19 cellular contexts compared by ENCODE assay signal in the genomic region with DNA sequence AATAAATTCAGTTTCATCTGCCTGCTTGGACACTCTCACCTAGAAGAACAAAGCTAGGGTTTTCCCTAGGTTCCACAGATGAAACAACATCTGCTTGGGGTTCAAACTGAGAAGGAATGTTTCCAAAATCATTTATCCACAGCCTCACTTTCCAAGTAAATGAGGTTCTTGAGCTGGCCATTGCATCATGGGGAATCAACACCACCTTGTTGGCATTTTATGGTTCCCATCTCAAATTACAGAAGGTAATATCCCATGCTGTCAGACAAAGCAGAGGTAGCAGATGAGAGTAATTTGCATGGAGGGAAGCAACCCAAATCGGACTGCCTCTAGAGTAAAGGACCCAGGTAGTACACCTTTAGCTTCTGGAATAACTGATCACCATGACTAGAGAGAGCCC. TPM values are rescaled to one million over a fixed set of nuclear protein-coding genes. Genes with fewer than 3 reads are reported as not detected.
DNase-seq lines count a peak whose midpoint lies in the region; ATAC-seq and TF ChIP-seq lines count a peak whose summit lies in the region.
"Had no signal": no experiment of that assay in that cellular context is flagged by ENCODE, and none has a peak within 500 bp of the region (broad histone marks: within the 10 kb centered on the region; RNA-seq: fewer than 3 reads in every experiment).

No MANE protein-coding gene starts in this region.

- CTCF ChIA-PET in HCT116 (lab: Charles Lee): interaction anchor here (1.6 kb wide), 1 partner anchor 514 kb away, joined by 3 read pairs; no protein-coding TSS in a partner anchor

- ATAC-seq in HCT116 (peak; percentile 44; the same call in 1 of the 2 replicates), HG02970 (IDR thresholded peaks at IDR 0.05; ENCODE audit: low FRiP score, unreplicated experiment) (no peak)
- ATAC-seq: gastroesophageal sphincter had no signal

- H3K4me3 Mint-ChIP-seq in activated naive CD8-positive, alpha-beta T cell: no peak overlapping the region
- no peak overlapping the region for H3K4me3 Mint-ChIP-seq in activated naive CD8-positive, alpha-beta T cell treated with anti-CD3 and anti-CD28 coated beads for 36 hours
- H3K4me3 Mint-ChIP-seq in stimulated activated naive CD8-positive, alpha-beta T cell treated with anti-CD3 and anti-CD28 coated beads, Interleukin-15, Interleukin-2, amounts not matched to agents 100 ng/mL and 50 ng/mL, for 24 hours: no peak overlapping the region
- H3K4me3 Mint-ChIP-seq: mesothelial cell of epicardium had no signal

- H3K27me3 Mint-ChIP-seq in activated naive CD8-positive, alpha-beta T cell: no peaks in the 10 kb centered on the region
- no peaks in the 10 kb centered on the region for H3K27me3 Mint-ChIP-seq in activated naive CD8-positive, alpha-beta T cell treated with anti-CD3 and anti-CD28 coated beads for 36 hours
- no peaks in the 10 kb centered on the region for H3K27me3 Mint-ChIP-seq in stimulated activated naive CD8-positive, alpha-beta T cell treated with anti-CD3 and anti-CD28 coated beads, Interleukin-15, Interleukin-2, amounts not matched to agents 100 ng/mL and 50 ng/mL, for 24 hours

- H3K27ac ChIP-seq in HCT116 (ENCODE audit: low read depth, low read length): no peak overlapping the region
- H3K27ac ChIP-seq: gastroesophageal sphincter, thoracic aorta had no signal

- intact Hi-C loops in HCT116 (cut with micrococcal nuclease): no loop called here

- TF ChIP-seq CTCF in HCT116 (IDR thresholded peaks at IDR 0.05 in 2 of 3, conservative IDR thresholded peaks at IDR 0.05 in 1 of 3; ENCODE audit: borderline replicate concordance in 1 of 3, insufficient read depth in 1 of 3, low read depth in 2 of 3, low read length in 2 of 3): no peak

- H4K20me1 ChIP-seq in HCT116 (ENCODE audit: insufficient read depth): no peaks in the 10 kb centered on the region

- no peak overlapping the region for H3K9ac ChIP-seq in HCT116 (ENCODE audit: low read length)

- no TSS peak for BruUV-seq in HCT116 (replicated peaks; lab: Mats Ljungman, UMichigan)

- peaks cover 2% of the 10 kb centered on the region for H3K36me3 Mint-ChIP-seq in activated naive CD8-positive, alpha-beta T cell
- H3K36me3 Mint-ChIP-seq in activated naive CD8-positive, alpha-beta T cell treated with anti-CD3 and anti-CD28 coated beads for 36 hours: peaks cover 12% of the 10 kb centered on the region
- H3K36me3 Mint-ChIP-seq in stimulated activated naive CD8-positive, alpha-beta T cell treated with anti-CD3 and anti-CD28 coated beads, Interleukin-15, Interleukin-2, amounts not matched to agents 100 ng/mL and 50 ng/mL, for 24 hours (ENCODE audit: low read depth): no peaks in the 10 kb centered on the region

- H2AFZ ChIP-seq in HCT116 (ENCODE audit: low read depth, low read length, poor library complexity, severe bottlenecking): no peak overlapping the region

- H3K4me1 Mint-ChIP-seq in activated naive CD8-positive, alpha-beta T cell (ENCODE audit: low read depth): peaks cover 36% of the 10 kb centered on the region
- H3K4me1 Mint-ChIP-seq in activated naive CD8-positive, alpha-beta T cell treated with anti-CD3 and anti-CD28 coated beads for 36 hours: peaks cover 53% of the 10 kb centered on the region
- H3K4me1 Mint-ChIP-seq in stimulated activated naive CD8-positive, alpha-beta T cell treated with anti-CD3 and anti-CD28 coated beads, Interleukin-15, Interleukin-2, amounts not matched to agents 100 ng/mL and 50 ng/mL, for 24 hours (ENCODE audit: low read depth): peaks cover 82% of the 10 kb centered on the region

- peak overlapping the region; percentile 13 for H3K27ac Mint-ChIP-seq in activated naive CD8-positive, alpha-beta T cell
- no peak overlapping the region for H3K27ac Mint-ChIP-seq in activated naive CD8-positive, alpha-beta T cell treated with anti-CD3 and anti-CD28 coated beads for 36 hours
- peak overlapping the region; percentile 67 for H3K27ac Mint-ChIP-seq in stimulated activated naive CD8-positive, alpha-beta T cell treated with anti-CD3 and anti-CD28 coated beads, Interleukin-15, Interleukin-2, amounts not matched to agents 100 ng/mL and 50 ng/mL, for 24 hours

- TF ChIP-seq RAD21 in HCT116 (IDR thresholded peaks at IDR 0.05; ENCODE audit: low read depth): no peak

- peaks cover 10% of the 10 kb centered on the region; the same call in 1 of the 2 replicates for H3K79me2 ChIP-seq in HCT116 (ENCODE audit: insufficient read depth, low read length)

- no peaks in the 10 kb centered on the region for H3K9me2 ChIP-seq in HCT116 (ENCODE audit: insufficient read depth)

- no peak for TF ChIP-seq POLR2A in HCT116 (IDR thresholded peaks at IDR 0.05; ENCODE audit: borderline replicate concordance, extremely low read depth, insufficient read depth, insufficient read length)

- H3K4me3 ChIP-seq in HCT116 (replicated peaks in 1 of 2; ENCODE audit: low read depth in 1 of 2, low read length in 2 of 2): no peak overlapping the region
- H3K4me3 ChIP-seq: gastroesophageal sphincter, thoracic aorta had no signal

- no peaks in the 10 kb centered on the region for H3K9me3 ChIP-seq in HCT116 (ENCODE audit: control insufficient read depth in 1 of 2, insufficient read depth in 1 of 2, low read depth in 1 of 2, low read length in 2 of 2)
- H3K9me3 ChIP-seq: Caco-2, gastroesophageal sphincter, thoracic aorta had no signal

- POLR2A ChIA-PET in HCT116 (lab: Charles Lee): no interaction called here

- H3K36me3 ChIP-seq in HCT116 (ENCODE audit: control insufficient read depth in 1 of 2, insufficient read depth in 2 of 2, low read length in 2 of 2): no peaks in the 10 kb centered on the region
- H3K36me3 ChIP-seq: gastroesophageal sphincter, thoracic aorta had no signal

- no peaks in the 10 kb centered on the region for H3K9me3 Mint-ChIP-seq in activated naive CD8-positive, alpha-beta T cell (ENCODE audit: low read depth)
- H3K9me3 Mint-ChIP-seq in activated naive CD8-positive, alpha-beta T cell treated with anti-CD3 and anti-CD28 coated beads for 36 hours: no peaks in the 10 kb centered on the region
- H3K9me3 Mint-ChIP-seq in stimulated activated naive CD8-positive, alpha-beta T cell treated with anti-CD3 and anti-CD28 coated beads, Interleukin-15, Interleukin-2, amounts not matched to agents 100 ng/mL and 50 ng/mL, for 24 hours: no peaks in the 10 kb centered on the region
- H3K9me3 Mint-ChIP-seq: mesothelial cell of epicardium had no signal

- RAD21 ChIA-PET in HCT116 (lab: Charles Lee; ENCODE audit: low non-redundant PET in 1 of 2, low total read pairs in 2 of 2, uncharacterized antibody in 2 of 2, unreplicated experiment in 2 of 2): no interaction called here

- peaks cover 15 to 28% of the 10 kb centered on the region in 2 experiments for H3K4me1 ChIP-seq in HCT116 (ENCODE audit: control insufficient read depth in 1 of 2, insufficient read depth in 2 of 2, low read length in 2 of 2)
- H3K4me1 ChIP-seq: Caco-2 had no signal

- no peaks in the 10 kb centered on the region for H3K27me3 ChIP-seq in HCT116 (ENCODE audit: insufficient read depth, low read length)
- H3K27me3 ChIP-seq: gastroesophageal sphincter had no signal

- DNase-seq in activated naive CD8-positive, alpha-beta T cell treated with anti-CD3 and anti-CD28 coated beads for 36 hours: no peak
- no peak for DNase-seq in HCT116 (ENCODE audit: low read depth, low spot score)
- DNase-seq in NCI-H526 (lab: John Stamatoyannopoulos, UW): peak; percentile 82 to 86
- no peak for DNase-seq in AG20443 (ENCODE audit: low spot score)
- DNase-seq in NCI-H1048 (lab: John Stamatoyannopoulos, UW): no peak
- DNase-seq: activated CD4-positive, alpha-beta T cell treated with anti-CD3 and anti-CD28 coated beads, Interleukin-2, amount 50 U/mL, for 48 hours; amniotic stem cell; Caco-2; GOT3; Karpas-422; NCI-H1105 treated with DMSO at 0.1 percent for 48 hours; NCI-H2227 treated with DMSO at 0.1 percent for 48 hours; stimulated activated CD8-positive, alpha-beta memory T cell treated with anti-CD3 and anti-CD28 coated beads, Interleukin-4, amount 100 ng/mL, for 48 hours had no signal

- 0 out of 2 replicates have a peak overlapping the region, but pooled peaks have one; percentile 4 for H3K4me2 ChIP-seq in HCT116 (ENCODE audit: low read length)

TF ChIP-seq in HCT116, 20 proteins besides CTCF, POLR2A, EP300 and RAD21:
- TF ChIP-seq CEBPB (IDR thresholded peaks at IDR 0.05; ENCODE audit: low read depth): peak; percentile 59; the same call in 1 of the 2 replicates
- no peak for TF ChIP-seq CBX3 (IDR thresholded peaks at IDR 0.05; ENCODE audit: low read depth)
- 0 out of 2 replicates have a peak, but pooled peaks have one; percentile 1 for TF ChIP-seq SRF (IDR thresholded peaks at IDR 0.05; ENCODE audit: low read depth)
TF ChIP-seq in HCT116: peak in this region for 2.

RNA-seq across cellular contexts. Expression of a gene that starts 10.5 kb away (rescaled TPM):
- 10 to 100 TPM; 35.7 to 36.9 TPM for total RNA-seq in activated naive CD8-positive, alpha-beta T cell treated with anti-CD3 and anti-CD28 coated beads for 36 hours
- total RNA-seq in HCT116 (2021; ENCODE audit: unreplicated experiment): 0.86 TPM
- 0.40 and 1.8 TPM in 2 replicates for polyA plus RNA-seq in HCT116 (2012)

Comparison
In these comparisons a context has a peak if more than half of its experiments do, and no peak if none do; other contexts are left out.
1. DNase-seq: peak in NCI-H526 (2 of 2); none in activated naive CD8-positive, alpha-beta T cell treated with anti-CD3 and anti-CD28 coated beads for 36 hours (single experiment), HCT116 (single experiment), AG20443 (single experiment) and NCI-H1048 (single experiment).
2. RNA of a gene that starts 10.5 kb away (total RNA-seq): 35.7 to 36.9 TPM in activated naive CD8-positive, alpha-beta T cell treated with anti-CD3 and anti-CD28 coated beads for 36 hours; 0.86 TPM in HCT116 (single experiment); every median in the first group is over 10 times any median in the second.